ENCODE assay signal across 9 cellular contexts in genomic region chr3:171813897-171814460, GRCh38. TPM values are rescaled to one million over a fixed set of nuclear protein-coding genes. Genes with fewer than 3 reads are reported as not detected.
DNase-seq lines count a peak whose midpoint lies in the region; ATAC-seq and TF ChIP-seq lines count a peak whose summit lies in the region.
"Had no signal": no experiment of that assay in that cellular context is flagged by ENCODE, and none has a peak within 500 bp of the region (broad histone marks: within the 10 kb centered on the region; RNA-seq: fewer than 3 reads in every experiment).

No MANE protein-coding gene starts in this region.

- H3K4me3 Mint-ChIP-seq in activated CD4-positive, alpha-beta T cell treated with anti-CD3 and anti-CD28 coated beads, Interleukin-2, amount 10 ng/mL, durations not matched to agents 7 days and 5 days = no peak overlapping the region

- CTCF ChIA-PET in activated CD4-positive, alpha-beta T cell treated with anti-CD3 and anti-CD28 coated beads, Interleukin-2, amount 10 ng/mL, durations not matched to agents 7 days and 5 days (lab: Charles Lee) = no interaction called here

- peaks cover 46% of the 10 kb centered on the region for H3K27me3 Mint-ChIP-seq in activated CD4-positive, alpha-beta T cell treated with anti-CD3 and anti-CD28 coated beads, Interleukin-2, amount 10 ng/mL, durations not matched to agents 7 days and 5 days

- no peaks in the 10 kb centered on the region for H3K27me3 ChIP-seq in neutrophil

- H3K9me3 Mint-ChIP-seq in activated CD4-positive, alpha-beta T cell treated with anti-CD3 and anti-CD28 coated beads, Interleukin-2, amount 10 ng/mL, durations not matched to agents 7 days and 5 days = peaks cover 2% of the 10 kb centered on the region

- H3K4me1 ChIP-seq in neutrophil (ENCODE audit: control insufficient read depth in 1 of 2, insufficient read depth in 1 of 2, low read depth in 1 of 2, low read length in 1 of 2) (peaks cover 45 to 54% of the 10 kb centered on the region in 2 experiments), mucosa of descending colon (ENCODE audit: low read depth) (no peaks in the 10 kb centered on the region)

- H3K9me3 ChIP-seq in neutrophil (no peaks in the 10 kb centered on the region), mucosa of descending colon (no peaks in the 10 kb centered on the region)

- H3K36me3 ChIP-seq in neutrophil (no peaks in the 10 kb centered on the region), mucosa of descending colon (ENCODE audit: low read depth) (no peaks in the 10 kb centered on the region)

- intact Hi-C loops in mucosa of descending colon (cut with DNase I, micrococcal nuclease) = no loop called here

- H3K27ac Mint-ChIP-seq in activated CD4-positive, alpha-beta T cell treated with anti-CD3 and anti-CD28 coated beads, Interleukin-2, amount 10 ng/mL, durations not matched to agents 7 days and 5 days = peak overlapping the region; percentile 21

- H3K4me1 Mint-ChIP-seq in activated CD4-positive, alpha-beta T cell treated with anti-CD3 and anti-CD28 coated beads, Interleukin-2, amount 10 ng/mL, durations not matched to agents 7 days and 5 days = peaks cover 11% of the 10 kb centered on the region

- no peak overlapping the region for H3K4me3 ChIP-seq in neutrophil (ENCODE audit: low read depth in 1 of 2, low read length in 1 of 2)
- H3K4me3 ChIP-seq in mucosa of descending colon = no peak overlapping the region

- POLR2A ChIA-PET in activated CD4-positive, alpha-beta T cell treated with anti-CD3 and anti-CD28 coated beads, Interleukin-2, amount 10 ng/mL, durations not matched to agents 7 days and 5 days (lab: Charles Lee) = interaction anchor here (0.7 kb wide), 1 partner anchor 322 kb away, joined by 5 read pairs; no protein-coding TSS in a partner anchor

- no peaks in the 10 kb centered on the region for H3K36me3 Mint-ChIP-seq in activated CD4-positive, alpha-beta T cell treated with anti-CD3 and anti-CD28 coated beads, Interleukin-2, amount 10 ng/mL, durations not matched to agents 7 days and 5 days (ENCODE audit: low read depth)

- peak; percentile 43 for ATAC-seq in GM18499 (IDR thresholded peaks at IDR 0.05; ENCODE audit: insufficient read depth, unreplicated experiment)
- peak; percentile 33 for ATAC-seq in HG02981 (IDR thresholded peaks at IDR 0.05; ENCODE audit: unreplicated experiment)
- no peak for ATAC-seq in GM21717 (IDR thresholded peaks at IDR 0.05; ENCODE audit: unreplicated experiment)
- ATAC-seq in mucosa of descending colon = no peak

- peak; percentile 7 for DNase-seq in activated CD4-positive, alpha-beta T cell treated with anti-CD3 and anti-CD28 coated beads, Interleukin-2, amount 10 ng/mL, durations not matched to agents 7 days and 5 days
- DNase-seq in NCI-H446 treated with DMSO at 0.1 percent for 48 hours (lab: John Stamatoyannopoulos, UW) (no peak), mucosa of descending colon (no peak), HT-29 (ENCODE audit: low spot score) (no peak)
- DNase-seq: occipital lobe had no signal

- peak overlapping the region; percentile 91 for H3K27ac ChIP-seq in neutrophil

- TF ChIP-seq CTCF in neutrophil (IDR thresholded peaks at IDR 0.05) (no peak), mucosa of descending colon (IDR thresholded peaks at IDR 0.05) (no peak)

RNA-seq across cellular contexts. Expression of gene PLD1, which starts 3.7 kb away (rescaled TPM):
- total RNA-seq in activated CD4-positive, alpha-beta T cell treated with anti-CD3 and anti-CD28 coated beads, Interleukin-2, amount 10 ng/mL, durations not matched to agents 7 days and 5 days = under 1 TPM; 0.50 to 0.94 TPM
- 100 to 1,000 TPM in 1 of 3 donors, 10 to 100 TPM in 2; 46.6 to 105 (median 65.1) TPM for total RNA-seq in mucosa of descending colon
- 17.3 and 17.9 TPM in 2 replicates for total RNA-seq in HT-29 (2014; rRNA removed; shearing (Covaris generic))

RNA-seq across cellular contexts. Expression of gene TMEM212, which starts 29.2 kb away (rescaled TPM):
- total RNA-seq in activated CD4-positive, alpha-beta T cell treated with anti-CD3 and anti-CD28 coated beads, Interleukin-2, amount 10 ng/mL, durations not matched to agents 7 days and 5 days = not detected
- not detected for total RNA-seq in mucosa of descending colon
- 0.05 TPM in 1 of 2 replicates, not detected in the other for total RNA-seq in HT-29 (2014; rRNA removed; shearing (Covaris generic))
- total RNA-seq: occipital lobe had no signal

Comparison
In these comparisons a context has a peak if more than half of its experiments do, and no peak if none do; other contexts are left out.
1. ATAC-seq: peak in GM18499 (single experiment) and HG02981 (single experiment); none in GM21717 (single experiment) and mucosa of descending colon (single experiment).